21 cellular contexts compared by ENCODE assay signal in genomic region chr7:30931927-30932540, GRCh38. TPM values are rescaled to one million over a fixed set of nuclear protein-coding genes. Genes with fewer than 3 reads are reported as not detected.
DNase-seq lines count a peak whose midpoint lies in the region; TF ChIP-seq lines count a peak whose summit lies in the region.
"Had no signal": no experiment of that assay in that cellular context is flagged by ENCODE, and none has a peak within 500 bp of the region (broad histone marks: within the 10 kb centered on the region; RNA-seq: fewer than 3 reads in every experiment).

No MANE protein-coding gene starts in this region.

- no peak overlapping the region for H3K4me3 ChIP-seq in H7 (ENCODE audit: insufficient read depth, low read depth, low read length)
- H3K4me3 ChIP-seq: ovary, spleen had no signal

- intact Hi-C loops in MCF 10A (cut with micrococcal nuclease) = no loop called here

- no peaks in the 10 kb centered on the region for H3K4me1 Mint-ChIP-seq in activated T-cell treated with anti-CD3 and anti-CD28 coated beads, Interleukin-2, amount 50 U/mL, for 24 hours (ENCODE audit: low read depth)
- H3K4me1 Mint-ChIP-seq in MCF 10A (ENCODE audit: insufficient read depth, unreplicated experiment) = no peaks in the 10 kb centered on the region
- H3K4me1 Mint-ChIP-seq in nephron progenitor cell = peaks cover 14% of the 10 kb centered on the region
- peaks cover 21% of the 10 kb centered on the region for H3K4me1 Mint-ChIP-seq in type B pancreatic cell (ENCODE audit: unreplicated experiment)

- no TSS peak for BruUV-seq in MCF 10A (replicated peaks; lab: Mats Ljungman, UMichigan)

- peaks cover 3% of the 10 kb centered on the region for H3K27me3 Mint-ChIP-seq in activated T-cell treated with anti-CD3 and anti-CD28 coated beads, Interleukin-2, amount 50 U/mL, for 24 hours
- H3K27me3 Mint-ChIP-seq in MCF 10A (ENCODE audit: insufficient read depth, unreplicated experiment) = peaks cover 14% of the 10 kb centered on the region
- peaks cover 11% of the 10 kb centered on the region for H3K27me3 Mint-ChIP-seq in nephron progenitor cell (ENCODE audit: low read depth, poor library complexity)
- H3K27me3 Mint-ChIP-seq in type B pancreatic cell = peaks cover 3% of the 10 kb centered on the region

- H3K9me3 Mint-ChIP-seq in activated T-cell treated with anti-CD3 and anti-CD28 coated beads, Interleukin-2, amount 50 U/mL, for 24 hours = no peaks in the 10 kb centered on the region
- no peaks in the 10 kb centered on the region for H3K9me3 Mint-ChIP-seq in MCF 10A (ENCODE audit: unreplicated experiment)
- peaks cover 9% of the 10 kb centered on the region for H3K9me3 Mint-ChIP-seq in nephron progenitor cell
- no peaks in the 10 kb centered on the region for H3K9me3 Mint-ChIP-seq in type B pancreatic cell

- H3K27ac Mint-ChIP-seq in activated T-cell treated with anti-CD3 and anti-CD28 coated beads, Interleukin-2, amount 50 U/mL, for 24 hours = no peak overlapping the region
- H3K27ac Mint-ChIP-seq in MCF 10A (ENCODE audit: low read depth, unreplicated experiment) (peak overlapping the region; percentile 46), nephron progenitor cell (peak overlapping the region; percentile 17), type B pancreatic cell (peak overlapping the region; percentile 86)
- H3K27ac Mint-ChIP-seq: activated naive CD4-positive, alpha-beta T cell treated with anti-CD3 and anti-CD28 coated beads for 36 hours had no signal

- H3K27me3 ChIP-seq in H7 (ENCODE audit: control insufficient read depth, insufficient read depth, low read length) = no peaks in the 10 kb centered on the region
- H3K27me3 ChIP-seq: ovary had no signal

- no peak for TF ChIP-seq CTCF in MCF 10A (IDR thresholded peaks at IDR 0.05; ENCODE audit: unreplicated experiment)
- TF ChIP-seq CTCF in nephron progenitor cell (IDR thresholded peaks at IDR 0.05) = no peak
- TF ChIP-seq CTCF in type B pancreatic cell (conservative IDR thresholded peaks at IDR 0.05) = no peak

- H3K36me3 ChIP-seq in H7 (replicated peaks; ENCODE audit: control insufficient read depth, insufficient read depth, low read length) = no peaks in the 10 kb centered on the region
- H3K36me3 ChIP-seq: ovary, spleen had no signal

- peak; percentile 13 for DNase-seq in activated T-cell treated with anti-CD3 and anti-CD28 coated beads, Interleukin-2, amount 50 U/mL, for 24 hours
- DNase-seq in activated T-cell treated with anti-CD3 and anti-CD28 coated beads for 4 hours (no peak), MCF 10A (ENCODE audit: unreplicated experiment) (no peak), nephron progenitor cell (no peak), type B pancreatic cell (ENCODE audit: extremely low spot score, unreplicated experiment) (no peak), H7 (no peak), SKM-1 treated with dmso at 0.1 percent for 144 hours (lab: John Stamatoyannopoulos, UW; ENCODE audit: unreplicated experiment) (no peak)
- no peak for DNase-seq in effector CD4-positive, alpha-beta T cell
- DNase-seq: activated naive CD4-positive, alpha-beta T cell treated with anti-CD3 and anti-CD28 coated beads for 36 hours; DMS53; midbrain; NCI-H1105; NCI-H2081 treated with DMSO at 0.1 percent for 48 hours; NCI-H510A; SHP77 had no signal

- POLR2A ChIA-PET in MCF 10A (lab: Yijun Ruan, JAX) = no interaction called here

- CTCF ChIA-PET in MCF 10A (lab: Yijun Ruan, JAX) = interaction anchor here (0.6 to 3.4 kb wide), 3 partner anchors 52 to 1004 kb away, joined by 3 to 15 read pairs (median 3); no protein-coding TSS in a partner anchor

- no peak overlapping the region for H3K4me3 Mint-ChIP-seq in activated T-cell treated with anti-CD3 and anti-CD28 coated beads, Interleukin-2, amount 50 U/mL, for 24 hours
- H3K4me3 Mint-ChIP-seq in MCF 10A (ENCODE audit: unreplicated experiment) (no peak overlapping the region), nephron progenitor cell (no peak overlapping the region), type B pancreatic cell (no peak overlapping the region)
- H3K4me3 Mint-ChIP-seq: activated naive CD4-positive, alpha-beta T cell treated with anti-CD3 and anti-CD28 coated beads for 36 hours had no signal

- H3K36me3 Mint-ChIP-seq in activated T-cell treated with anti-CD3 and anti-CD28 coated beads, Interleukin-2, amount 50 U/mL, for 24 hours (ENCODE audit: low read depth) = no peaks in the 10 kb centered on the region
- no peaks in the 10 kb centered on the region for H3K36me3 Mint-ChIP-seq in MCF 10A (ENCODE audit: insufficient read depth, unreplicated experiment)
- H3K36me3 Mint-ChIP-seq in nephron progenitor cell (ENCODE audit: low read depth) = no peaks in the 10 kb centered on the region
- no peaks in the 10 kb centered on the region for H3K36me3 Mint-ChIP-seq in type B pancreatic cell

RNA-seq across cellular contexts. Expression of gene AQP1, which starts 20.4 kb away (rescaled TPM):
- total RNA-seq in MCF 10A (2022) (0.71 TPM in 1 of 2 replicates, not detected in the other), type B pancreatic cell (ENCODE audit: low replicate concordance) (1.7 and 6.0 TPM in 2 replicates)
- 0.26 TPM in 1 of 2 replicates, not detected in the other for total RNA-seq in H7 (2014; rRNA removed; shearing (Covaris generic))
- total RNA-seq: HT1080; T-helper 2 cell treated with Interferon-gamma antibody and Interleukin-4, amounts not matched to agents 100 ng/mL and 5 ng/mL, for 36 hours had no signal

RNA-seq across cellular contexts. Expression of gene GHRHR, which starts 31.7 kb away (rescaled TPM):
- not detected in 2 replicates for total RNA-seq in MCF 10A (2022)
- not detected in 2 replicates for total RNA-seq in type B pancreatic cell (ENCODE audit: low replicate concordance)
- 1.9 and 2.7 TPM in 2 replicates for total RNA-seq in H7 (2014; rRNA removed; shearing (Covaris generic))
- total RNA-seq: activated naive CD4-positive, alpha-beta T cell treated with anti-CD3 and anti-CD28 coated beads for 36 hours; HT1080; kidney epithelial cell; LHCN-M2; ovary; spleen; T-helper 2 cell treated with Interferon-gamma antibody and Interleukin-4, amounts not matched to agents 100 ng/mL and 5 ng/mL, for 36 hours had no signal
